Comparison of ENCODE assay signal across 16 cellular contexts in the genomic region with DNA sequence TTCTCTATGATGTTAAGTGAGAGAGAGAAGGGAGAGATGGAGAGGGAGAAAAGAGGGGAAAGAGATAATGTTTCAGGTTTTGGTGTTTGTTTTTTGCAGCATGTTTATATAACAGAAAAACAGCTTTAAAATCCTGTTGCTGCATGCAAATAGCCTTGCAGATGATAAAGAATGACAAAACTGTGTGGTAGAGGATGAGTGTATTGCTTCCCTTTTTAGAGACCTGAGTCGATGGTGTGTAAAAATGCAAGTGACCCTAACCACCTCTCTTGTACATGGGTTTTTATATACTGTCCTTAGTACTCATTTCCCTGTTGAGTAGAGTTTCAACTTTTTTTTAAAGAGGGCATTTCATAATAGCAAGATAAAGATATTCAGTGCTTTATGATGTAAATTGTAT.
DNase-seq lines count a peak whose midpoint lies in the region; ATAC-seq, FAIRE-seq and TF ChIP-seq lines count a peak whose summit lies in the region.
"Had no signal": no experiment of that assay in that cellular context is flagged by ENCODE, and none has a peak within 500 bp of the region (broad histone marks: within the 10 kb centered on the region; RNA-seq: fewer than 3 reads in every experiment).

No MANE protein-coding gene starts in this region.

- intact Hi-C loops in posterior vena cava (cut with DNase I) = loop anchor here (5.0 to 10.0 kb wide), 2 partner anchors 1214 to 1217 kb away; no protein-coding TSS in a partner anchor

- H3K4me3 ChIP-seq in GM12865 (ENCODE audit: low read depth, low read length) = no peak overlapping the region
- H3K4me3 ChIP-seq: psoas muscle, transverse colon had no signal

- ATAC-seq in GM19025 (IDR thresholded peaks at IDR 0.05; ENCODE audit: low read depth, unreplicated experiment) = peak; percentile 66
- peak; percentile 93 for ATAC-seq in HG02610 (IDR thresholded peaks at IDR 0.05; ENCODE audit: unreplicated experiment)
- peak; percentile 66 for ATAC-seq in HG03280 (IDR thresholded peaks at IDR 0.05; ENCODE audit: unreplicated experiment)
- ATAC-seq: psoas muscle had no signal

- TF ChIP-seq CTCF in GM12865 (IDR thresholded peaks at IDR 0.05; ENCODE audit: insufficient read depth, low read depth, low read length, missing control alignments) = no peak

- FAIRE-seq in HTR-8/SVneo (lab: Jason Lieb, UNC) = no peak

- DNase-seq in GM12865 (ENCODE audit: low read depth) (peak; percentile 27), posterior vena cava (ENCODE audit: low spot score) (no peak), mesenteric fat pad (ENCODE audit: low spot score) (no peak), HTR-8/SVneo (ENCODE audit: insufficient read length, low spot score) (no peak)
- no peak for DNase-seq in activated naive CD4-positive, alpha-beta T cell treated with Interleukin-2 at 50 U/mL for 16 hours
- DNase-seq: activated CD4-positive, alpha-beta T cell treated with anti-CD3 and anti-CD28 coated beads, Interleukin-2, amount 50 U/mL, for 1 hour; CD4-positive, alpha-beta memory T cell; erythroblast; NCI-H187; NCI-H69; psoas muscle; stimulated activated CD8-positive, alpha-beta memory T cell treated with anti-CD3 and anti-CD28 coated beads, Interleukin-4, amount 100 ng/mL, for 48 hours; transverse colon had no signal
